Comparison of ENCODE assay signal across 23 cellular contexts in the genomic region with DNA sequence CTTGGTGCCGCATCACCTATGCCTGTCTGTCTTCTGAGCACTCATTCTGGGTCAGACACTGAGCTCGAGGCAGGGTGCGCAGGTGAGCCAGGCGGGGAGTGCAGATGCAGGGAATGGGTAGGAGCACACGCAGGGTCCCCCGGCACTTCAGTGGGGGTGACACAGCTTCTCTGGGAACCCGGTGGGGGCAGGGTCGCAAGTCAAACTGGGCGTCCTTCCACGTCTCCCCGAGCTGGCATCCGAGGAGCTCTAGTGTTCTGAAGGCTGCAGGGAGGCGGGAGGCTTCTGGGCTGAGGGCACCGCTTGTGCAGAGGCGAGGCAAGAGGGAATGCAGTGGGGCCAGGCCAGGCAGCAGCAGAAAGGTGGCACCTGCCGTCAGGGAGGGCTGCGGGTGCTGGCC.
DNase-seq lines count a peak whose midpoint lies in the region; ATAC-seq and TF ChIP-seq lines count a peak whose summit lies in the region.
"Had no signal": no experiment of that assay in that cellular context is flagged by ENCODE, and none has a peak within 500 bp of the region (broad histone marks: within the 10 kb centered on the region; RNA-seq: fewer than 3 reads in every experiment).

No MANE protein-coding gene starts in this region.

- no peaks in the 10 kb centered on the region for H3K9me3 Mint-ChIP-seq in activated naive CD8-positive, alpha-beta T cell treated with anti-CD3 and anti-CD28 coated beads, Interleukin-2, amount 10 ng/mL, durations not matched to agents 7 days and 5 days
- H3K9me3 Mint-ChIP-seq in naive thymus-derived CD8-positive, alpha-beta T cell = no peaks in the 10 kb centered on the region
- H3K9me3 Mint-ChIP-seq: H9, neural progenitor cell had no signal

- H3K27me3 Mint-ChIP-seq in activated naive CD8-positive, alpha-beta T cell treated with anti-CD3 and anti-CD28 coated beads, Interleukin-2, amount 10 ng/mL, durations not matched to agents 7 days and 5 days = no peaks in the 10 kb centered on the region
- H3K27me3 Mint-ChIP-seq in naive thymus-derived CD8-positive, alpha-beta T cell = no peaks in the 10 kb centered on the region
- H3K27me3 Mint-ChIP-seq: progenitor cell of endocrine pancreas had no signal

- H3K4me3 Mint-ChIP-seq in activated naive CD8-positive, alpha-beta T cell treated with anti-CD3 and anti-CD28 coated beads, Interleukin-2, amount 10 ng/mL, durations not matched to agents 7 days and 5 days = no peak overlapping the region
- peak overlapping the region in 1 of 10 donors; percentile 26 for H3K4me3 Mint-ChIP-seq in naive thymus-derived CD8-positive, alpha-beta T cell
- H3K4me3 Mint-ChIP-seq: H9, neural progenitor cell had no signal

- no peaks in the 10 kb centered on the region for H3K9me3 ChIP-seq in upper lobe of right lung
- H3K9me3 ChIP-seq: mucosa of descending colon, SJCRH30, upper lobe of left lung had no signal

- peaks cover 15% of the 10 kb centered on the region for H3K4me1 Mint-ChIP-seq in activated naive CD8-positive, alpha-beta T cell treated with anti-CD3 and anti-CD28 coated beads, Interleukin-2, amount 10 ng/mL, durations not matched to agents 7 days and 5 days
- H3K4me1 Mint-ChIP-seq in naive thymus-derived CD8-positive, alpha-beta T cell = peaks cover 23 to 47% (median 36%) of the 10 kb centered on the region in 4 donors
- H3K4me1 Mint-ChIP-seq: H9 had no signal

- H3K36me3 ChIP-seq in upper lobe of right lung = peaks cover 64% of the 10 kb centered on the region
- H3K36me3 ChIP-seq: neural progenitor cell had no signal

- ATAC-seq in activated naive CD8-positive, alpha-beta T cell treated with anti-CD3 and anti-CD28 coated beads, Interleukin-2, amount 10 ng/mL, durations not matched to agents 7 days and 5 days (ENCODE audit: low read depth) = no peak
- ATAC-seq in naive thymus-derived CD8-positive, alpha-beta T cell = no peak
- no peak for ATAC-seq in upper lobe of right lung
- ATAC-seq in GM19467 (IDR thresholded peaks at IDR 0.05; ENCODE audit: unreplicated experiment) = no peak
- ATAC-seq in GM21529 (IDR thresholded peaks at IDR 0.05; ENCODE audit: unreplicated experiment) = no peak
- ATAC-seq: left ventricle myocardium superior, mucosa of descending colon had no signal

- no peak overlapping the region for H3K4me3 ChIP-seq in upper lobe of right lung
- H3K4me3 ChIP-seq: coronary artery, mucosa of descending colon, neural progenitor cell, SJCRH30, upper lobe of left lung had no signal

- H3K27ac ChIP-seq in upper lobe of right lung = no peak overlapping the region
- H3K27ac ChIP-seq: coronary artery, neural progenitor cell, SJCRH30, upper lobe of left lung had no signal

- POLR2A ChIA-PET in activated naive CD8-positive, alpha-beta T cell treated with anti-CD3 and anti-CD28 coated beads, Interleukin-2, amount 10 ng/mL, durations not matched to agents 7 days and 5 days (lab: Charles Lee) = interaction anchor here (0.7 to 1.4 kb wide), 2 partner anchors 34 to 40 kb away, joined by 3 read pairs; no protein-coding TSS in a partner anchor
- POLR2A ChIA-PET in naive thymus-derived CD8-positive, alpha-beta T cell (lab: Charles Lee) = interaction anchor here (1.1 to 2.1 kb wide), 5 partner anchors 16 to 38 kb away, joined by 3 to 6 read pairs (median 4); no protein-coding TSS in a partner anchor

- H3K36me3 Mint-ChIP-seq in activated naive CD8-positive, alpha-beta T cell treated with anti-CD3 and anti-CD28 coated beads, Interleukin-2, amount 10 ng/mL, durations not matched to agents 7 days and 5 days = peaks cover 11% of the 10 kb centered on the region
- H3K36me3 Mint-ChIP-seq in naive thymus-derived CD8-positive, alpha-beta T cell = peaks cover 6 to 92% (median 13%) of the 10 kb centered on the region in 3 donors

- no peak for TF ChIP-seq CTCF in upper lobe of right lung (IDR thresholded peaks at IDR 0.05)

- intact Hi-C loops in upper lobe of right lung (cut with DNase I) = loop anchor here (10.0 kb wide), 1 partner anchor 86 kb away; a partner anchor contains a TSS

- H3K4me1 ChIP-seq in upper lobe of right lung = no peaks in the 10 kb centered on the region
- H3K4me1 ChIP-seq: neural progenitor cell, SJCRH30 had no signal

- peak; percentile 59 for DNase-seq in activated effector memory CD4-positive, alpha-beta T cell treated with anti-CD3 and anti-CD28 coated beads, Interleukin-2, amount 50 U/mL, for 16 hours
- DNase-seq in activated effector memory CD4-positive, alpha-beta T cell treated with Interleukin-2 at 50 U/mL for 16 hours = no peak
- peak; percentile 21 for DNase-seq in activated naive CD8-positive, alpha-beta T cell treated with anti-CD3 and anti-CD28 coated beads, Interleukin-2, amount 10 ng/mL, durations not matched to agents 7 days and 5 days
- peak in 1 of 10 donors; percentile 34 for DNase-seq in naive thymus-derived CD8-positive, alpha-beta T cell
- DNase-seq in upper lobe of right lung (peak; percentile 57), cortex of kidney (lab: John Stamatoyannopoulos, UW) (no peak)
- DNase-seq: activated CD4-positive, alpha-beta T cell treated with anti-CD3 and anti-CD28 coated beads for 48 hours; activated gamma-delta T cell; COR-L47; DND-41; H9; left ventricle myocardium superior; NCI-H1092; NCI-H187 treated with DMSO at 0.1 percent for 48 hours; NCI-H526 treated with DMSO at 0.1 percent for 48 hours; SJCRH30; upper lobe of left lung had no signal

- H3K27me3 ChIP-seq in upper lobe of right lung = no peaks in the 10 kb centered on the region
- H3K27me3 ChIP-seq: neural progenitor cell, SJCRH30, upper lobe of left lung had no signal

- H3K27ac Mint-ChIP-seq in activated naive CD8-positive, alpha-beta T cell treated with anti-CD3 and anti-CD28 coated beads, Interleukin-2, amount 10 ng/mL, durations not matched to agents 7 days and 5 days = peak overlapping the region; percentile 58
- H3K27ac Mint-ChIP-seq in naive thymus-derived CD8-positive, alpha-beta T cell = peak overlapping the region; percentile 25 to 82 (median 64)
- H3K27ac Mint-ChIP-seq: progenitor cell of endocrine pancreas had no signal

Comparison
In these comparisons a context has a peak if more than half of its experiments do, and no peak if none do; other contexts are left out.
1. DNase-seq: peak in activated effector memory CD4-positive, alpha-beta T cell treated with anti-CD3 and anti-CD28 coated beads, Interleukin-2, amount 50 U/mL, for 16 hours (single experiment), activated naive CD8-positive, alpha-beta T cell treated with anti-CD3 and anti-CD28 coated beads, Interleukin-2, amount 10 ng/mL, durations not matched to agents 7 days and 5 days (single experiment) and upper lobe of right lung (single experiment); none in activated effector memory CD4-positive, alpha-beta T cell treated with Interleukin-2 at 50 U/mL for 16 hours (single experiment) and cortex of kidney (single experiment).